In the genomic region with DNA sequence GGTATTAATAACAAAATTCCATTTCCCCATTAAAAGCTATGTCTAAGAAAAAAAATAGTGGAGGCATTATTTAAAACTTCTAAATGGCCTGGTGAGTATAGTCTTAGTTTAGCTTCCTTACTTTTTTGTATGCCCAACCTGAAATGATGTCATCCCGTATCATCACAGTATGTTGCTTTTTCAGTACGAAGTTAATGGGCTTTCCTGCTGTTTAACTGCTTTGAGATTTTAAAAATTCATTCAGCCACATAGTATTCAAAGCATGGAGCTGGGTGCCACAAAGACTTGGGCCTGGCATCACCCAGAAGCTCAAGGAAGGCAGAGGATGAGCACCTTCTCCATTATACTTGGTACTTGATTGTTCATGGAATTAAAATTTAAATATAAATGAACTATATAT, we compare ENCODE assay signal across 18 cellular contexts. TPM values are rescaled to one million over a fixed set of nuclear protein-coding genes. Genes with fewer than 3 reads are reported as not detected.
DNase-seq lines count a peak whose midpoint lies in the region; ATAC-seq and TF ChIP-seq lines count a peak whose summit lies in the region.
"Had no signal": no experiment of that assay in that cellular context is flagged by ENCODE, and none has a peak within 500 bp of the region (broad histone marks: within the 10 kb centered on the region; RNA-seq: fewer than 3 reads in every experiment).

No MANE protein-coding gene starts in this region.

- TSS peak; percentile 14 for BruUV-seq in A673 (replicated peaks; lab: Mats Ljungman, UMichigan)

- H3K9ac ChIP-seq in SK-N-MC (ENCODE audit: insufficient read length) = no peak overlapping the region

- H3K27me3 ChIP-seq in A673 (replicated peaks; ENCODE audit: insufficient read depth, low read depth, low read length, poor library complexity) = no peaks in the 10 kb centered on the region
- no peaks in the 10 kb centered on the region for H3K27me3 ChIP-seq in foreskin keratinocyte

- no peaks in the 10 kb centered on the region for H3K9me3 ChIP-seq in A673 (ENCODE audit: low read depth, low read length, poor library complexity, severe bottlenecking)
- no peaks in the 10 kb centered on the region for H3K9me3 ChIP-seq in HEK293 (ENCODE audit: control insufficient read depth, insufficient read depth, low read depth, low read length)
- H3K9me3 ChIP-seq in SK-N-MC (ENCODE audit: low read depth, low read length) = no peaks in the 10 kb centered on the region

- TF ChIP-seq CTCF in A673 (conservative IDR thresholded peaks at IDR 0.05; ENCODE audit: low read depth, low read length) = no peak
- TF ChIP-seq CTCF in HEK293 (tag by site-specific recombination; IDR thresholded peaks at IDR 0.05) = no peak
- TF ChIP-seq CTCF in foreskin keratinocyte (conservative IDR thresholded peaks at IDR 0.05) = no peak

- intact Hi-C loops in A673 (cut with micrococcal nuclease; ENCODE audit: unreplicated experiment) = loop anchor here (5.0 kb wide), 1 partner anchor 67 kb away; no protein-coding TSS in a partner anchor

- H3K4me1 ChIP-seq in A673 (ENCODE audit: insufficient read depth, low read length, poor library complexity, severe bottlenecking) (peaks cover 48% of the 10 kb centered on the region), HEK293 (ENCODE audit: control insufficient read depth, insufficient read depth, low read length) (0 out of 2 replicates have a peak, but pooled peaks cover 3% of the 10 kb centered on the region), foreskin keratinocyte (peaks cover 15% of the 10 kb centered on the region)

- CTCF ChIA-PET in A673 (lab: Charles Lee) (interaction anchor here (0.6 to 1.3 kb wide), 4 partner anchors 14 to 99 kb away, joined by 3 to 4 read pairs (median 3); no protein-coding TSS in a partner anchor), HEK293 (lab: Yijun Ruan, JAX) (interaction anchor here (0.9 to 3.3 kb wide), 5 partner anchors 12 to 159 kb away, joined by 3 to 10 read pairs (median 3); no protein-coding TSS in a partner anchor)

- H3K27ac ChIP-seq in A673 (ENCODE audit: low read depth, low read length, poor library complexity, severe bottlenecking) (peak overlapping the region; percentile 65), HEK293 (ENCODE audit: extremely low read depth, low read depth, low read length) (no peak overlapping the region), SK-N-MC (peak overlapping the region; percentile 4; the same call in 1 of the 2 replicates), foreskin keratinocyte (no peak overlapping the region)

- peak; percentile 42 for ATAC-seq in foreskin keratinocyte
- no peak for ATAC-seq in HG03460 (IDR thresholded peaks at IDR 0.05; ENCODE audit: unreplicated experiment)

- POLR2A ChIA-PET in A673 (lab: Charles Lee; ENCODE audit: low non-redundant PET) = interaction anchor here (0.6 kb wide), 1 partner anchor 260 kb away, joined by 3 read pairs; no protein-coding TSS in a partner anchor
- POLR2A ChIA-PET in HEK293 (lab: Yijun Ruan, JAX) = no interaction called here

- H3K36me3 ChIP-seq in A673 (ENCODE audit: insufficient read depth, low read length, poor library complexity, severe bottlenecking) (peaks cover 14% of the 10 kb centered on the region), HEK293 (ENCODE audit: control insufficient read depth in 2 of 2, insufficient read depth in 1 of 2, low read length in 2 of 2) (no peaks in the 10 kb centered on the region), SK-N-MC (ENCODE audit: insufficient read depth, low read length) (no peaks in the 10 kb centered on the region; the same call in 1 of the 2 replicates)

- peak; percentile 96 for DNase-seq in A673 (ENCODE audit: low spot score)
- peak; percentile 74 for DNase-seq in SK-N-MC (ENCODE audit: low read depth, low spot score)
- DNase-seq in foreskin keratinocyte = peak in 1 of 2 donors; percentile 3
- DNase-seq in NCI-H2227 treated with DMSO at 0.1 percent for 48 hours (lab: John Stamatoyannopoulos, UW) = no peak
- DNase-seq in NCI-H2029 treated with DMSO at 0.1 percent for 48 hours (lab: John Stamatoyannopoulos, UW) = no peak
- DNase-seq: ACHN; COR-L47; DMS153; HCEC 1CT; NCI-H1105 treated with DMSO at 0.1 percent for 48 hours; NCI-H187; NCI-H446 treated with DMSO at 0.1 percent for 48 hours; NK-92 treated with Interleukin-12 subunit alpha and Interleukin-12 subunit beta, amount 100 ng/mL, for 24 hours; OCI-M1; RPMI8226; SW 1271 had no signal

- H3K4me3 ChIP-seq in A673 (ENCODE audit: low read depth, low read length, poor library complexity, severe bottlenecking) = no peak overlapping the region
- no peak overlapping the region for H3K4me3 ChIP-seq in HEK293 (ENCODE audit: low read depth, low read length)
- peak overlapping the region; percentile 31; the same call in 1 of the 2 replicates for H3K4me3 ChIP-seq in SK-N-MC

TF ChIP-seq in HEK293, 187 proteins besides CTCF, POLR2A, EP300 and RAD21 (continues in another document):
- TF ChIP-seq WT1 (tag by site-specific recombination; IDR thresholded peaks at IDR 0.05) = peak; percentile 19; the same call in 1 of the 2 replicates
- no peak for TF ChIP-seq ZNF707 (tag by site-specific recombination; IDR thresholded peaks at IDR 0.05)
- TF ChIP-seq, protein P1, sequence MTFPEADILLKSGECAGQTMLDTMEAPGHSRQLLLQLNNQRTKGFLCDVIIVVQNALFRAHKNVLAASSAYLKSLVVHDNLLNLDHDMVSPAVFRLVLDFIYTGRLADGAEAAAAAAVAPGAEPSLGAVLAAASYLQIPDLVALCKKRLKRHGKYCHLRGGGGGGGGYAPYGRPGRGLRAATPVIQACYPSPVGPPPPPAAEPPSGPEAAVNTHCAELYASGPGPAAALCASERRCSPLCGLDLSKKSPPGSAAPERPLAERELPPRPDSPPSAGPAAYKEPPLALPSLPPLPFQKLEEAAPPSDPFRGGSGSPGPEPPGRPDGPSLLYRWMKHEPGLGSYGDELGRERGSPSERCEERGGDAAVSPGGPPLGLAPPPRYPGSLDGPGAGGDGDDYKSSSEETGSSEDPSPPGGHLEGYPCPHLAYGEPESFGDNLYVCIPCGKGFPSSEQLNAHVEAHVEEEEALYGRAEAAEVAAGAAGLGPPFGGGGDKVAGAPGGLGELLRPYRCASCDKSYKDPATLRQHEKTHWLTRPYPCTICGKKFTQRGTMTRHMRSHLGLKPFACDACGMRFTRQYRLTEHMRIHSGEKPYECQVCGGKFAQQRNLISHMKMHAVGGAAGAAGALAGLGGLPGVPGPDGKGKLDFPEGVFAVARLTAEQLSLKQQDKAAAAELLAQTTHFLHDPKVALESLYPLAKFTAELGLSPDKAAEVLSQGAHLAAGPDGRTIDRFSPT (tag by site-specific recombination; IDR thresholded peaks at IDR 0.05) = peak; percentile 92
- peak; percentile 74; the same call in 1 of the 2 replicates for TF ChIP-seq GFI1B (tag by site-specific recombination; IDR thresholded peaks at IDR 0.05)
- TF ChIP-seq, protein P2, sequence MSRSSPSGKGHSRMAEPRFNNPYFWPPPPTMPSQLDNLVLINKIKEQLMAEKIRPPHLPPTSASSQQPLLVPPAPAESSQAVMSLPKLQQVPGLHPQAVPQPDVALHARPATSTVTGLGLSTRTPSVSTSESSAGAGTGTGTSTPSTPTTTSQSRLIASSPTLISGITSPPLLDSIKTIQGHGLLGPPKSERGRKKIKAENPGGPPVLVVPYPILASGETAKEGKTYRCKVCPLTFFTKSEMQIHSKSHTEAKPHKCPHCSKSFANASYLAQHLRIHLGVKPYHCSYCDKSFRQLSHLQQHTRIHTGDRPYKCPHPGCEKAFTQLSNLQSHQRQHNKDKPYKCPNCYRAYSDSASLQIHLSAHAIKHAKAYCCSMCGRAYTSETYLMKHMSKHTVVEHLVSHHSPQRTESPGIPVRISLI (tag by site-specific recombination; IDR thresholded peaks at IDR 0.05) = peak; percentile 71; the same call in 1 of the 2 replicates
- peak; percentile 73 for TF ChIP-seq ZNF843 (tag by site-specific recombination; IDR thresholded peaks at IDR 0.05)
- TF ChIP-seq, protein P3, sequence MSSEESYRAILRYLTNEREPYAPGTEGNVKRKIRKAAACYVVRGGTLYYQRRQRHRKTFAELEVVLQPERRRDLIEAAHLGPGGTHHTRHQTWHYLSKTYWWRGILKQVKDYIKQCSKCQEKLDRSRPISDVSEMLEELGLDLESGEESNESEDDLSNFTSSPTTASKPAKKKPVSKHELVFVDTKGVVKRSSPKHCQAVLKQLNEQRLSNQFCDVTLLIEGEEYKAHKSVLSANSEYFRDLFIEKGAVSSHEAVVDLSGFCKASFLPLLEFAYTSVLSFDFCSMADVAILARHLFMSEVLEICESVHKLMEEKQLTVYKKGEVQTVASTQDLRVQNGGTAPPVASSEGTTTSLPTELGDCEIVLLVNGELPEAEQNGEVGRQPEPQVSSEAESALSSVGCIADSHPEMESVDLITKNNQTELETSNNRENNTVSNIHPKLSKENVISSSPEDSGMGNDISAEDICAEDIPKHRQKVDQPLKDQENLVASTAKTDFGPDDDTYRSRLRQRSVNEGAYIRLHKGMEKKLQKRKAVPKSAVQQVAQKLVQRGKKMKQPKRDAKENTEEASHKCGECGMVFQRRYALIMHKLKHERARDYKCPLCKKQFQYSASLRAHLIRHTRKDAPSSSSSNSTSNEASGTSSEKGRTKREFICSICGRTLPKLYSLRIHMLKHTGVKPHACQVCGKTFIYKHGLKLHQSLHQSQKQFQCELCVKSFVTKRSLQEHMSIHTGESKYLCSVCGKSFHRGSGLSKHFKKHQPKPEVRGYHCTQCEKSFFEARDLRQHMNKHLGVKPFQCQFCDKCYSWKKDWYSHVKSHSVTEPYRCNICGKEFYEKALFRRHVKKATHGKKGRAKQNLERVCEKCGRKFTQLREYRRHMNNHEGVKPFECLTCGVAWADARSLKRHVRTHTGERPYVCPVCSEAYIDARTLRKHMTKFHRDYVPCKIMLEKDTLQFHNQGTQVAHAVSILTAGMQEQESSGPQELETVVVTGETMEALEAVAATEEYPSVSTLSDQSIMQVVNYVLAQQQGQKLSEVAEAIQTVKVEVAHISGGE (tag by site-specific recombination; conservative IDR thresholded peaks at IDR 0.05; ENCODE audit: low read depth) = no peak
- TF ChIP-seq ZNF670 (tag by site-specific recombination; IDR thresholded peaks at IDR 0.05; ENCODE audit: low read depth) = no peak
- TF ChIP-seq ZIC2 (tag by site-specific recombination; IDR thresholded peaks at IDR 0.05) = peak; percentile 88

RNA-seq across cellular contexts. Expression of a gene that starts 7.4 kb away (rescaled TPM):
- total RNA-seq in A673 (2021) (14.0 and 14.4 TPM in 2 replicates), foreskin keratinocyte (0.04 TPM in 1 of 2 replicates, not detected in the other)
- polyA plus RNA-seq in foreskin keratinocyte = 0.06 TPM in 1 of 2 replicates, not detected in the other

Comparison
In these comparisons a context has a peak if more than half of its experiments do, and no peak if none do; other contexts are left out.
1. DNase-seq: peak in A673 (single experiment) and SK-N-MC (single experiment); none in NCI-H2227 treated with DMSO at 0.1 percent for 48 hours (single experiment) and NCI-H2029 treated with DMSO at 0.1 percent for 48 hours (single experiment).
2. H3K27ac ChIP-seq: peak in A673 (single experiment) and SK-N-MC (single experiment); none in HEK293 (single experiment) and foreskin keratinocyte (single experiment).
3. RNA of a gene that starts 7.4 kb away (total RNA-seq): 14.0 to 14.4 TPM in A673; 0.04 TPM in foreskin keratinocyte; every median in the first group is over 10 times any median in the second.